Comparison of ENCODE assay signal across 9 cellular contexts in the genomic region with DNA sequence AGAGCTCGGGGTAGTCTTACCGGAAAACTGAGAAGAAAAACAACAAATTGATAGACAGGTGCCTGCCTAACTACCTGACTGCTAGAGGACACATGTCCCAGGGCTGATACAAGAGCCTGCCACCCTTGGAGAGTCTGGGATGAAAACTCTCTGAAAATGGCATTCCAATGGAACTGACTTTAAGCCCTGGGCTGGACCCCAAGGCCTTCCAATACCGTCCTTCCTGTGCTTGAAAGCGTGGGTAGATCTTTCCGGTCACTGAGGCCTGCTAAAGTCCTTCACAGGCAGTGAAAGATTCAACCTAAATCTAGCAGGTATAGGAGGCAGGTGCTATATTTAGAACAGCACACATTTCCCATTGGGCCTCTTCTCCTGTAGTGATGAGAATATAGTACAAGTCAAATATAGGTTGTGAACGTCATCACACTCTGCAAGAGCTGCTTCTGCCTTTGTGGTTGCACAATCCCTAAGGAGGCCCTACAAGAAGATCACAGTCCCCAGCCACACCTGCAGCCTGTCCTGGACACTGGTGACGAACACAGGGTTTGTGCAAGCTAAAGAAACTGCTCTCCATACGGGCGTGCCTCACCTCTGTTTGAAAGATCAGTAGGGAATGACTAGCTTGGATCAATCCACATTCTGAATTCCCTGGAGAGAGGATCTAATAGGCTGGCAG. TPM values are rescaled to one million over a fixed set of nuclear protein-coding genes. Genes with fewer than 3 reads are reported as not detected.
DNase-seq lines count a peak whose midpoint lies in the region; ATAC-seq and TF ChIP-seq lines count a peak whose summit lies in the region.
"Had no signal": no experiment of that assay in that cellular context is flagged by ENCODE, and none has a peak within 500 bp of the region (broad histone marks: within the 10 kb centered on the region; RNA-seq: fewer than 3 reads in every experiment).

No MANE protein-coding gene starts in this region.

- H3K27me3 ChIP-seq in CD4-positive, alpha-beta T cell (ENCODE audit: control insufficient read depth, insufficient read depth, low read length): no peaks in the 10 kb centered on the region
- H3K27me3 ChIP-seq in Loucy (ENCODE audit: insufficient read depth, low read length, poor library complexity, severe bottlenecking) (no peaks in the 10 kb centered on the region), muscle layer of colon (ENCODE audit: control insufficient read depth in 1 of 2, insufficient read depth in 2 of 2, low read length in 2 of 2) (no peaks in the 10 kb centered on the region)
- H3K27me3 ChIP-seq: foreskin keratinocyte had no signal

- H3K27ac ChIP-seq in CD4-positive, alpha-beta T cell (ENCODE audit: low read depth, low read length): peak overlapping the region; percentile 23
- H3K27ac ChIP-seq in muscle layer of colon (ENCODE audit: low read depth, low read length): peak overlapping the region; percentile 50
- H3K27ac ChIP-seq: foreskin keratinocyte had no signal

- no peaks in the 10 kb centered on the region for H3F3A ChIP-seq in Loucy (ENCODE audit: low read depth)

- CTCF ChIA-PET in CD4-positive, alpha-beta T cell (lab: Charles Lee): interaction anchor here (0.8 to 1.6 kb wide), 3 partner anchors 30 to 206 kb away, joined by 3 to 6 read pairs (median 4); no protein-coding TSS in a partner anchor

- H3K36me3 Mint-ChIP-seq in CD4-positive, alpha-beta T cell (ENCODE audit: low read depth): no peaks in the 10 kb centered on the region
- H3K36me3 Mint-ChIP-seq in brain: peaks cover 12% of the 10 kb centered on the region

- POLR2A ChIA-PET in CD4-positive, alpha-beta T cell (lab: Charles Lee): interaction anchor here (0.5 to 1.7 kb wide), 11 partner anchors 12 to 1614 kb away, joined by 3 to 16 read pairs (median 4); partner anchors contain the start of genes CEP170, EXO1, FH and KMO

- H3K9ac ChIP-seq in Loucy (ENCODE audit: low read depth, low read length, poor library complexity, severe bottlenecking) (no peak overlapping the region), muscle layer of colon (ENCODE audit: low read length) (no peak overlapping the region)

- no peak for DNase-seq in CD4-positive, alpha-beta T cell
- no peak for DNase-seq in stimulated activated CD4-positive, alpha-beta T cell treated with anti-CD3 and anti-CD28 coated beads, Interleukin-4, amount 100 ng/mL, for 24 hours
- DNase-seq in hepatic stellate cell (ENCODE audit: low spot score): no peak

- H3K4me3 ChIP-seq in Loucy (ENCODE audit: low read length, poor library complexity, severe bottlenecking) (peak overlapping the region; percentile 56), muscle layer of colon (ENCODE audit: low read depth in 1 of 2, low read length in 2 of 2) (peak overlapping the region in 1 of 2 donors; percentile 67)

- H3K4me1 ChIP-seq in Loucy (ENCODE audit: insufficient read depth, low read length, poor library complexity, severe bottlenecking) (peaks cover 13% of the 10 kb centered on the region), muscle layer of colon (ENCODE audit: insufficient read depth, low read length) (peaks cover 20% of the 10 kb centered on the region)

- H3K36me3 ChIP-seq in Loucy (ENCODE audit: insufficient read depth, low read length) (no peaks in the 10 kb centered on the region), muscle layer of colon (ENCODE audit: insufficient read depth, low read length) (no peaks in the 10 kb centered on the region)

- H3K9me3 Mint-ChIP-seq in CD4-positive, alpha-beta T cell: peaks cover 5% of the 10 kb centered on the region
- H3K9me3 Mint-ChIP-seq in brain: peaks cover 8 to 13% (median 10%) of the 10 kb centered on the region in 5 experiments

- H3K9me3 ChIP-seq in CD4-positive, alpha-beta T cell (ENCODE audit: control insufficient read depth, low read length): no peaks in the 10 kb centered on the region
- H3K9me3 ChIP-seq in Loucy (ENCODE audit: insufficient read depth, low read depth, low read length) (no peaks in the 10 kb centered on the region), muscle layer of colon (ENCODE audit: low read length) (no peaks in the 10 kb centered on the region)

- peak; percentile 7 for ATAC-seq in CD4-positive, alpha-beta T cell (ENCODE audit: poor library complexity)
- no peak for ATAC-seq in GM21529 (IDR thresholded peaks at IDR 0.05; ENCODE audit: unreplicated experiment)
- ATAC-seq in HG02981 (IDR thresholded peaks at IDR 0.05; ENCODE audit: unreplicated experiment): no peak

- peak overlapping the region; percentile 82 for H2AFZ ChIP-seq in Loucy (ENCODE audit: low read length)

- H3K4me3 Mint-ChIP-seq in CD4-positive, alpha-beta T cell: peak overlapping the region; percentile 88
- peak overlapping the region; percentile 81 to 89 (median 83) for H3K4me3 Mint-ChIP-seq in brain

- no peaks in the 10 kb centered on the region for H3K27me3 Mint-ChIP-seq in CD4-positive, alpha-beta T cell
- peaks cover 5% of the 10 kb centered on the region for H3K27me3 Mint-ChIP-seq in brain

- intact Hi-C loops in CD4-positive, alpha-beta T cell (cut with DNase I, micrococcal nuclease): loop anchor here (5.0 kb wide), 2 partner anchors 36 to 124 kb away; partner anchors contain the start of gene FH (in 1 of the 2)

- peaks cover 16% of the 10 kb centered on the region; the same call in 1 of the 2 replicates for H3K79me2 ChIP-seq in Loucy (ENCODE audit: insufficient read depth, low read length)

- peak overlapping the region; percentile 82 for H3K27ac Mint-ChIP-seq in CD4-positive, alpha-beta T cell
- H3K27ac Mint-ChIP-seq in brain: peak overlapping the region; percentile 80 to 92 (median 88)

- H3K4me1 Mint-ChIP-seq in CD4-positive, alpha-beta T cell (ENCODE audit: low read depth): peaks cover 39% of the 10 kb centered on the region
- H3K4me1 Mint-ChIP-seq in brain: peaks cover 41% of the 10 kb centered on the region

- no peaks in the 10 kb centered on the region for H3K9me2 ChIP-seq in Loucy (replicated peaks; ENCODE audit: low read depth, low read length)

- no peaks in the 10 kb centered on the region for H4K20me1 ChIP-seq in Loucy (ENCODE audit: insufficient read depth, low read length, poor library complexity, severe bottlenecking)

- H3K4me2 ChIP-seq in Loucy (ENCODE audit: low read depth, low read length, poor library complexity, severe bottlenecking): peak overlapping the region; percentile 44

- no peak for TF ChIP-seq CTCF in CD4-positive, alpha-beta T cell (IDR thresholded peaks at IDR 0.05)
- TF ChIP-seq CTCF in Loucy (conservative IDR thresholded peaks at IDR 0.05; ENCODE audit: low read length) (no peak), brain (conservative IDR thresholded peaks at IDR 0.05) (no peak)

RNA-seq across cellular contexts. Expression of gene CHML, which starts 0.8 kb away (rescaled TPM):
- total RNA-seq in CD4-positive, alpha-beta T cell: 10 to 100 TPM in 1 of 2 experiments, 1 to 10 TPM in 1; 9.1 to 10.3 TPM
- polyA plus RNA-seq in brain (ENCODE audit: insufficient read depth, low read depth, low replicate concordance): 2.7 TPM

RNA-seq across cellular contexts. Expression of gene OPN3, which starts 0.8 kb away (rescaled TPM):
- 1 to 10 TPM; 1.9 to 2.3 TPM for total RNA-seq in CD4-positive, alpha-beta T cell
- polyA plus RNA-seq in brain (ENCODE audit: insufficient read depth, low read depth, low replicate concordance): 16.2 TPM

RNA-seq across cellular contexts. Expression of gene WDR64, which starts 11.1 kb away (rescaled TPM):
- total RNA-seq in CD4-positive, alpha-beta T cell: under 1 TPM in 1 of 2 experiments, not detected in 1; 0.67 TPM
- not detected for polyA plus RNA-seq in brain (ENCODE audit: insufficient read depth, low read depth, low replicate concordance)
- total RNA-seq: foreskin keratinocyte had no signal
- polyA plus RNA-seq: foreskin keratinocyte had no signal
